ENCODE assay signal across 17 cellular contexts in genomic region chr9:121640486-121641227, GRCh38. TPM values are rescaled to one million over a fixed set of nuclear protein-coding genes. Genes with fewer than 3 reads are reported as not detected.
A peak's percentile ranks its signal among the peaks of the same experiment; 100 is the strongest.
DNase-seq lines count a peak whose midpoint lies in the region; ATAC-seq, FAIRE-seq and TF ChIP-seq lines count a peak whose summit lies in the region.
"Had no signal": no experiment of that assay in that cellular context is flagged by ENCODE, and none has a peak within 500 bp of the region (broad histone marks: within the 10 kb centered on the region; RNA-seq: fewer than 3 reads in every experiment).

No MANE protein-coding gene starts in this region.

- no peaks in the 10 kb centered on the region for H3K36me3 ChIP-seq in HCT116 (ENCODE audit: control insufficient read depth in 1 of 2, insufficient read depth in 2 of 2, low read length in 2 of 2)
- no peaks in the 10 kb centered on the region for H3K36me3 ChIP-seq in lower lobe of right lung
- no peaks in the 10 kb centered on the region for H3K36me3 ChIP-seq in small intestine (ENCODE audit: control insufficient read depth in 2 of 2, insufficient read depth in 2 of 2, low read length in 2 of 2)
- H3K36me3 ChIP-seq: esophagus muscularis mucosa had no signal

- TF ChIP-seq RAD21 in HCT116 (IDR thresholded peaks at IDR 0.05; ENCODE audit: low read depth), result no peak

- H3K4me1 ChIP-seq in HCT116 (ENCODE audit: control insufficient read depth in 1 of 2, insufficient read depth in 2 of 2, low read length in 2 of 2) (peaks cover 13 to 23% of the 10 kb centered on the region in 2 experiments), lower lobe of right lung (peaks cover 20% of the 10 kb centered on the region), small intestine (ENCODE audit: control insufficient read depth in 2 of 2, insufficient read depth in 1 of 2, low read depth in 1 of 2, low read length in 1 of 2) (peaks cover 0 to 4% of the 10 kb centered on the region in 2 donors)

- intact Hi-C loops in HCT116 (cut with micrococcal nuclease), result loop anchor here (5.0 kb wide), 1 partner anchor 42 kb away; no protein-coding TSS in a partner anchor
- intact Hi-C loops in dorsolateral prefrontal cortex (cut with DNase I), result loop anchor here in 1 of 2 donors (5.0 kb wide), 1 partner anchor 97 kb away; no protein-coding TSS in a partner anchor
- intact Hi-C loops in lower lobe of right lung (cut with DNase I), result no loop called here

- no peaks in the 10 kb centered on the region for H3K4me1 Mint-ChIP-seq in activated naive CD8-positive, alpha-beta T cell treated with anti-CD3 and anti-CD28 coated beads, Interleukin-2, amount 50 U/mL, for 24 hours
- H3K4me1 Mint-ChIP-seq in progenitor cell of endocrine pancreas (ENCODE audit: low read depth), result peaks cover 15% of the 10 kb centered on the region
- H3K4me1 Mint-ChIP-seq: naive thymus-derived CD8-positive, alpha-beta T cell had no signal

- RAD21 ChIA-PET in HCT116 (lab: Charles Lee; ENCODE audit: low non-redundant PET in 1 of 2, low total read pairs in 2 of 2, uncharacterized antibody in 2 of 2, unreplicated experiment in 2 of 2), result interaction anchor here (0.6 to 1.0 kb wide), 2 partner anchors 44 to 54 kb away, joined by 3 to 4 read pairs; no protein-coding TSS in a partner anchor

- H3K4me3 ChIP-seq in HCT116 (replicated peaks in 1 of 2; ENCODE audit: low read depth in 1 of 2, low read length in 2 of 2) (no peak overlapping the region), dorsolateral prefrontal cortex (no peak overlapping the region), lower lobe of right lung (no peak overlapping the region), small intestine (ENCODE audit: low read depth in 1 of 2, low read length in 2 of 2) (no peak overlapping the region)
- H3K4me3 ChIP-seq: esophagus muscularis mucosa, testis had no signal

- DNase-seq in HCT116 (ENCODE audit: low read depth, low spot score), result no peak
- DNase-seq in dorsolateral prefrontal cortex, result no peak
- DNase-seq in lower lobe of right lung, result no peak
- peak; percentile 25 for DNase-seq in small intestine
- no peak for DNase-seq in activated naive CD8-positive, alpha-beta T cell treated with anti-CD3 and anti-CD28 coated beads, Interleukin-2, amount 50 U/mL, for 24 hours
- no peak for DNase-seq in activated effector memory CD4-positive, alpha-beta T cell treated with anti-CD3 and anti-CD28 coated beads, Interleukin-2, amount 50 U/mL, for 16 hours
- no peak for DNase-seq in progenitor cell of endocrine pancreas (ENCODE audit: low spot score, unreplicated experiment)
- DNase-seq: DMS79, NCI-H2081, NCI-H510A had no signal

- H3K27ac ChIP-seq in HCT116 (ENCODE audit: low read depth, low read length) (no peak overlapping the region), dorsolateral prefrontal cortex (peak overlapping the region in 57 of 59 donors; percentile 29 to 98 (median 91)), lower lobe of right lung (no peak overlapping the region), small intestine (ENCODE audit: low read depth in 1 of 2, low read length in 1 of 2) (peak overlapping the region in 1 of 2 donors; percentile 56)
- H3K27ac ChIP-seq: HL-60, testis had no signal

- H3K36me3 Mint-ChIP-seq in activated naive CD8-positive, alpha-beta T cell treated with anti-CD3 and anti-CD28 coated beads, Interleukin-2, amount 50 U/mL, for 24 hours (ENCODE audit: low read depth), result no peaks in the 10 kb centered on the region
- H3K36me3 Mint-ChIP-seq in progenitor cell of endocrine pancreas (ENCODE audit: insufficient read depth), result no peaks in the 10 kb centered on the region
- H3K36me3 Mint-ChIP-seq: CD8-positive, alpha-beta T cell; naive thymus-derived CD8-positive, alpha-beta T cell had no signal

- H4K20me1 ChIP-seq in HCT116 (ENCODE audit: insufficient read depth), result no peaks in the 10 kb centered on the region

- H3K27me3 Mint-ChIP-seq in activated naive CD8-positive, alpha-beta T cell treated with anti-CD3 and anti-CD28 coated beads, Interleukin-2, amount 50 U/mL, for 24 hours, result peaks cover 7% of the 10 kb centered on the region
- H3K27me3 Mint-ChIP-seq in progenitor cell of endocrine pancreas, result no peaks in the 10 kb centered on the region

- no peak for TF ChIP-seq CTCF in HCT116 (IDR thresholded peaks at IDR 0.05 in 2 of 3, conservative IDR thresholded peaks at IDR 0.05 in 1 of 3; ENCODE audit: borderline replicate concordance in 1 of 3, insufficient read depth in 1 of 3, low read depth in 2 of 3, low read length in 2 of 3)
- no peak for TF ChIP-seq CTCF in dorsolateral prefrontal cortex (IDR thresholded peaks at IDR 0.05 in 54 of 56, conservative IDR thresholded peaks at IDR 0.05 in 2 of 56; ENCODE audit: low read depth in 1 of 56, partially characterized antibody in 56 of 56)
- TF ChIP-seq CTCF in lower lobe of right lung (IDR thresholded peaks at IDR 0.05), result no peak
- TF ChIP-seq CTCF in progenitor cell of endocrine pancreas (IDR thresholded peaks at IDR 0.05; ENCODE audit: unreplicated experiment), result no peak

- TF ChIP-seq POLR2A in HCT116 (IDR thresholded peaks at IDR 0.05; ENCODE audit: borderline replicate concordance, extremely low read depth, insufficient read depth, insufficient read length), result no peak

- no peak for FAIRE-seq in small intestine (lab: Jason Lieb, UNC)

- no TSS peak for BruUV-seq in HCT116 (replicated peaks; lab: Mats Ljungman, UMichigan)

- no peaks in the 10 kb centered on the region for H3K79me2 ChIP-seq in HCT116 (ENCODE audit: insufficient read depth, low read length)

- POLR2A ChIA-PET in HCT116 (lab: Charles Lee), result no interaction called here

- WGBS in small intestine, 3 donors, result 21 to 54% (median 41%) methylated on average over 2 of the region's 2 CpGs

- H3K9me3 ChIP-seq in HCT116 (ENCODE audit: control insufficient read depth in 1 of 2, insufficient read depth in 1 of 2, low read depth in 1 of 2, low read length in 2 of 2) (no peaks in the 10 kb centered on the region), lower lobe of right lung (no peaks in the 10 kb centered on the region), small intestine (ENCODE audit: control insufficient read depth, low read depth) (no peaks in the 10 kb centered on the region)
- H3K9me3 ChIP-seq: esophagus muscularis mucosa, testis had no signal

- H3K9me2 ChIP-seq in HCT116 (ENCODE audit: insufficient read depth), result no peaks in the 10 kb centered on the region

- 0 out of 2 replicates have a peak, but pooled peaks have one; percentile 13 for ATAC-seq in HCT116
- ATAC-seq in lower lobe of right lung, result peak; percentile 3 to 5
- no peak for ATAC-seq in HG02759 (IDR thresholded peaks at IDR 0.05; ENCODE audit: unreplicated experiment)
- no peak for ATAC-seq in activated naive CD8-positive, alpha-beta T cell treated with anti-CD3 and anti-CD28 coated beads, Interleukin-2, amount 50 U/mL, for 24 hours
- ATAC-seq: activated CD4-positive, CD25-positive, alpha-beta regulatory T cell treated with anti-CD3 and anti-CD28 coated beads, Interleukin-2, amount 50 U/mL, for 24 hours; CD8-positive, alpha-beta T cell had no signal

- H3K27me3 ChIP-seq in HCT116 (ENCODE audit: insufficient read depth, low read length) (no peaks in the 10 kb centered on the region), dorsolateral prefrontal cortex (no peaks in the 10 kb centered on the region), lower lobe of right lung (ENCODE audit: low read depth) (no peaks in the 10 kb centered on the region), small intestine (ENCODE audit: control insufficient read depth in 2 of 2, insufficient read depth in 2 of 2, low read length in 2 of 2) (no peaks in the 10 kb centered on the region)
- H3K27me3 ChIP-seq: esophagus muscularis mucosa, testis had no signal

- CTCF ChIA-PET in HCT116 (lab: Charles Lee), result interaction anchor here (0.5 to 2.0 kb wide), 8 partner anchors 9 to 95 kb away, joined by 3 to 17 read pairs (median 4); no protein-coding TSS in a partner anchor

- no peak overlapping the region for H3K4me2 ChIP-seq in HCT116 (ENCODE audit: low read length)

- H3K27ac Mint-ChIP-seq in activated naive CD8-positive, alpha-beta T cell treated with anti-CD3 and anti-CD28 coated beads, Interleukin-2, amount 50 U/mL, for 24 hours, result no peak overlapping the region
- H3K27ac Mint-ChIP-seq in progenitor cell of endocrine pancreas, result no peak overlapping the region
- H3K27ac Mint-ChIP-seq: CD8-positive, alpha-beta T cell had no signal

- no peak overlapping the region for H3K9ac ChIP-seq in HCT116 (ENCODE audit: low read length)

- no peak overlapping the region for H3K4me3 Mint-ChIP-seq in activated naive CD8-positive, alpha-beta T cell treated with anti-CD3 and anti-CD28 coated beads, Interleukin-2, amount 50 U/mL, for 24 hours
- no peak overlapping the region for H3K4me3 Mint-ChIP-seq in progenitor cell of endocrine pancreas (ENCODE audit: low read depth)
- H3K4me3 Mint-ChIP-seq: CD8-positive, alpha-beta T cell; naive thymus-derived CD8-positive, alpha-beta T cell had no signal

- no peak overlapping the region for H2AFZ ChIP-seq in HCT116 (ENCODE audit: low read depth, low read length, poor library complexity, severe bottlenecking)

- no peaks in the 10 kb centered on the region for H3K9me3 Mint-ChIP-seq in activated naive CD8-positive, alpha-beta T cell treated with anti-CD3 and anti-CD28 coated beads, Interleukin-2, amount 50 U/mL, for 24 hours
- no peaks in the 10 kb centered on the region for H3K9me3 Mint-ChIP-seq in progenitor cell of endocrine pancreas (ENCODE audit: low read depth)
- H3K9me3 Mint-ChIP-seq: CD8-positive, alpha-beta T cell; naive thymus-derived CD8-positive, alpha-beta T cell had no signal

TF ChIP-seq in HCT116, 20 proteins besides CTCF, POLR2A, EP300 and RAD21:
- TF ChIP-seq ZFX (IDR thresholded peaks at IDR 0.05), result no peak
- TF ChIP-seq TCF7L2 (IDR thresholded peaks at IDR 0.05; ENCODE audit: borderline replicate concordance, extremely low read depth, insufficient read depth, insufficient read length), result no peak
- no peak for TF ChIP-seq EGR1 (IDR thresholded peaks at IDR 0.05; ENCODE audit: low read depth)
- no peak for TF ChIP-seq ZNF274 (IDR thresholded peaks at IDR 0.05; ENCODE audit: low read depth, low read length)
- TF ChIP-seq YY1 (IDR thresholded peaks at IDR 0.05; ENCODE audit: extremely low read depth, insufficient replicate concordance, low read depth, low read length), result no peak
- TF ChIP-seq SRF (IDR thresholded peaks at IDR 0.05; ENCODE audit: low read depth), result no peak
- no peak for TF ChIP-seq SP1 (IDR thresholded peaks at IDR 0.05; ENCODE audit: low read depth)
- TF ChIP-seq ATF3 (IDR thresholded peaks at IDR 0.05), result no peak
- no peak for TF ChIP-seq CEBPB (IDR thresholded peaks at IDR 0.05; ENCODE audit: low read depth)

RNA-seq across cellular contexts. Expression of gene DAB2IP, which starts 10.8 kb away (rescaled TPM):
- 31.0 TPM for total RNA-seq in HCT116 (2021; ENCODE audit: unreplicated experiment)
- 15.1 and 18.9 TPM in 2 replicates for polyA plus RNA-seq in HCT116 (2012)
- 100 to 1,000 TPM in 19 of 120 experiments, 10 to 100 TPM in 101; 41.7 to 155 (median 82.0) TPM for total RNA-seq in dorsolateral prefrontal cortex
- total RNA-seq in lower lobe of right lung, result 54.1 TPM
- 10 to 100 TPM; 13.8 to 39.0 (median 20.1) TPM for polyA plus RNA-seq in small intestine
- total RNA-seq in progenitor cell of endocrine pancreas, result 63.2 and 67.8 TPM in 2 replicates
- total RNA-seq: naive thymus-derived CD8-positive, alpha-beta T cell had no signal
- polyA plus RNA-seq: naive thymus-derived CD8-positive, alpha-beta T cell had no signal

Comparison
In these comparisons a context has a peak if more than half of its experiments do, and no peak if none do; other contexts are left out.
1. ATAC-seq: peak in HCT116 (single experiment) and lower lobe of right lung (2 of 2); none in HG02759 (single experiment) and activated naive CD8-positive, alpha-beta T cell treated with anti-CD3 and anti-CD28 coated beads, Interleukin-2, amount 50 U/mL, for 24 hours (single experiment).
2. H3K27ac ChIP-seq: peak in dorsolateral prefrontal cortex (57 of 59); none in HCT116 (single experiment) and lower lobe of right lung (single experiment).